In the genomic region with DNA sequence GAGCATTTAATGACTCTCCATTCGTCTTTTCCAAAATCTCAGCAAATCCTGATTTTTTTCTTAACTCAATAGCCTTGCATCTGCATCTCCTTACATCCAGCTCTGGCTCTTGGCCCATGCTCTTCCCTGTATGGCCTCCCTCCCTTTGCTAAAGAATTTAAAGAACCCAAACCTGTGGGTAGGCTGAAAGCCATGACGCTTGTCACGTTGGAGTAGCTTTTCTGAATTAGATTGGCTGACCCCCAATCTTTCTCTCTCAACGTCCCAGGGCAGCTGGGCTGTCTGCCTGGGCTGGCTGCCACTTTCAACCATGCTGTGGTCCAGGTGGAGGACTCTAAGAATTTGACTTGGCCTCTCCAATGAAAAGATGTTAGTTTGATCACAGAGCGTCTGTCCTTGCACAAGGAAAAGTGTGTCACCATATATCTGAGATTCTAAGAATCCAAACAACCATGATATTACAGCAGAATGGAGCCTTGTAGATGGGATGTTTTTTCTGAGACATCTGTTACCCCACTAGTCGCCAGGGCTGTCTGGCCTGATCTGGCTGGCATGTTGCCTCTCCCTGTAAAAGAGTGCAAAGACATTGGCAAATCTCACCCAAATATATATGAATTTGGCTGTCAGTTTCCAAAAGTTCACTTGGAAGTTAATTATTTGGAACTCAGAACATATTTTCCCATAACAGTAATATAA, we compare ENCODE assay signal across 18 cellular contexts. TPM values are rescaled to one million over a fixed set of nuclear protein-coding genes. Genes with fewer than 3 reads are reported as not detected.
DNase-seq lines count a peak whose midpoint lies in the region; ATAC-seq, FAIRE-seq and TF ChIP-seq lines count a peak whose summit lies in the region.
"Had no signal": no experiment of that assay in that cellular context is flagged by ENCODE, and none has a peak within 500 bp of the region (broad histone marks: within the 10 kb centered on the region; RNA-seq: fewer than 3 reads in every experiment).

No MANE protein-coding gene starts in this region.

- TF ChIP-seq CTCF in HEK293 (tag by site-specific recombination; IDR thresholded peaks at IDR 0.05) (no peak), VCaP (conservative IDR thresholded peaks at IDR 0.05) (no peak), mesothelial cell of epicardium (IDR thresholded peaks at IDR 0.05; ENCODE audit: unreplicated experiment) (no peak), body of pancreas (IDR thresholded peaks at IDR 0.05) (no peak)

- H3K27me3 Mint-ChIP-seq in mesothelial cell of epicardium (ENCODE audit: low read depth): no peaks in the 10 kb centered on the region
- H3K27me3 Mint-ChIP-seq in stimulated activated memory B cell treated with anti-CD40 and anti-IgM and Interleukin-4, amounts not matched to agents 10 μg/mL and 1 μg/mL and 100 μg/mL, for 72 hours: peaks cover 56% of the 10 kb centered on the region

- no peak for DNase-seq in mesothelial cell of epicardium (ENCODE audit: low spot score in 2 of 2, unreplicated experiment in 2 of 2)
- DNase-seq in GM12892 (ENCODE audit: insufficient read length): no peak
- DNase-seq in DMS153 treated with DMSO at 0.1 percent for 48 hours (lab: John Stamatoyannopoulos, UW; ENCODE audit: unreplicated experiment): no peak
- no peak for DNase-seq in body of pancreas
- DNase-seq: ACHN; AML-193; DMS153; KG1; NCI-H1048; NCI-H146; NCI-H2107; NK-92 treated with Interleukin-12 subunit alpha and Interleukin-12 subunit beta, amount 100 ng/mL, for 24 hours had no signal

- H3K9me3 ChIP-seq in HEK293 (ENCODE audit: control insufficient read depth, insufficient read depth, low read depth, low read length) (no peaks in the 10 kb centered on the region), body of pancreas (no peaks in the 10 kb centered on the region)

- no peaks in the 10 kb centered on the region for H3K36me3 ChIP-seq in HEK293 (ENCODE audit: control insufficient read depth in 2 of 2, insufficient read depth in 1 of 2, low read length in 2 of 2)
- H3K36me3 ChIP-seq in body of pancreas (replicated peaks in 1 of 2; ENCODE audit: insufficient read depth in 1 of 2, low read depth in 2 of 2): no peaks in the 10 kb centered on the region

- peaks cover 25% of the 10 kb centered on the region for H3K4me1 Mint-ChIP-seq in mesothelial cell of epicardium
- H3K4me1 Mint-ChIP-seq in stimulated activated memory B cell treated with anti-CD40 and anti-IgM and Interleukin-4, amounts not matched to agents 10 μg/mL and 1 μg/mL and 100 μg/mL, for 72 hours: no peaks in the 10 kb centered on the region

- no peak for FAIRE-seq in GM12892 (lab: Jason Lieb, UNC)

- POLR2A ChIA-PET in HEK293 (lab: Yijun Ruan, JAX): no interaction called here

- H3K27ac ChIP-seq in HEK293 (ENCODE audit: extremely low read depth, low read depth, low read length) (no peak overlapping the region), VCaP (peak overlapping the region; percentile 19; the same call in 1 of the 2 replicates), body of pancreas (no peak overlapping the region)
- H3K27ac ChIP-seq: RWPE1 had no signal

- peak overlapping the region; percentile 22 for H3K27ac Mint-ChIP-seq in mesothelial cell of epicardium
- no peak overlapping the region for H3K27ac Mint-ChIP-seq in stimulated activated memory B cell treated with anti-CD40 and anti-IgM and Interleukin-4, amounts not matched to agents 10 μg/mL and 1 μg/mL and 100 μg/mL, for 72 hours
- H3K27ac Mint-ChIP-seq: CD14-positive monocyte had no signal

- H3K36me3 Mint-ChIP-seq in mesothelial cell of epicardium: no peaks in the 10 kb centered on the region
- no peaks in the 10 kb centered on the region for H3K36me3 Mint-ChIP-seq in stimulated activated memory B cell treated with anti-CD40 and anti-IgM and Interleukin-4, amounts not matched to agents 10 μg/mL and 1 μg/mL and 100 μg/mL, for 72 hours
- H3K36me3 Mint-ChIP-seq: CD14-positive monocyte had no signal

- WGBS in body of pancreas, 2 donors: 57 to 60% methylated on average over 6 of the region's 6 CpGs

- intact Hi-C loops in body of pancreas (cut with DNase I): loop anchor here (10.0 kb wide), 1 partner anchor 99 kb away; the partner anchor contains the start of gene CD58

- TF ChIP-seq POLR2A in GM12892 (IDR thresholded peaks at IDR 0.05; ENCODE audit: low read depth, low read length) (no peak), body of pancreas (IDR thresholded peaks at IDR 0.05) (no peak)

- H3K4me3 Mint-ChIP-seq in mesothelial cell of epicardium: no peak overlapping the region
- no peak overlapping the region for H3K4me3 Mint-ChIP-seq in stimulated activated memory B cell treated with anti-CD40 and anti-IgM and Interleukin-4, amounts not matched to agents 10 μg/mL and 1 μg/mL and 100 μg/mL, for 72 hours

- no peaks in the 10 kb centered on the region for H3K4me1 ChIP-seq in HEK293 (ENCODE audit: control insufficient read depth, insufficient read depth, low read length)
- no peaks in the 10 kb centered on the region for H3K4me1 ChIP-seq in body of pancreas

- no peak for ATAC-seq in body of pancreas
- no peak for ATAC-seq in stimulated activated memory B cell treated with anti-CD40 and anti-IgM and Interleukin-4, amounts not matched to agents 10 μg/mL and 1 μg/mL and 100 μg/mL, for 72 hours

- H3K27me3 ChIP-seq in body of pancreas: no peaks in the 10 kb centered on the region

- H3K9me3 Mint-ChIP-seq in mesothelial cell of epicardium: no peaks in the 10 kb centered on the region
- H3K9me3 Mint-ChIP-seq in stimulated activated memory B cell treated with anti-CD40 and anti-IgM and Interleukin-4, amounts not matched to agents 10 μg/mL and 1 μg/mL and 100 μg/mL, for 72 hours: no peaks in the 10 kb centered on the region

- CTCF ChIA-PET in HEK293 (lab: Yijun Ruan, JAX): interaction anchor here (0.7 to 3.1 kb wide), 7 partner anchors 12 to 448 kb away, joined by 3 to 59 read pairs (median 6); partner anchors contain the start of gene CD58

- H3K4me3 ChIP-seq in HEK293 (ENCODE audit: low read depth, low read length): no peak overlapping the region
- H3K4me3 ChIP-seq in body of pancreas: no peak overlapping the region

TF ChIP-seq in HEK293, 187 proteins besides CTCF, POLR2A, EP300 and RAD21:
- peak; percentile 73 for TF ChIP-seq ZNF341 (tag by site-specific recombination; IDR thresholded peaks at IDR 0.05; ENCODE audit: low read depth)
- no peak for TF ChIP-seq ZNF433 (tag by site-specific recombination; IDR thresholded peaks at IDR 0.05; ENCODE audit: low read depth)

RNA-seq across cellular contexts. Expression of gene IGSF3, which starts 6.5 kb away (rescaled TPM):
- total RNA-seq in mesothelial cell of epicardium (59.2 to 60.1 TPM (median 59.4 TPM) in 3 replicates), body of pancreas (1 to 10 TPM; 4.6 to 5.2 TPM)
- 5.0 TPM for polyA plus RNA-seq in GM12892 (2012; ENCODE audit: missing spikeins)
- total RNA-seq: OCI-LY7 had no signal
